ENCODE assay signal across 1 cellular context in genomic region chr10:28806951-28807759, GRCh38.
TF ChIP-seq lines count a peak whose summit lies in the region.

No MANE protein-coding gene starts in this region.

TF ChIP-seq in K562, 482 proteins besides CTCF, POLR2A, EP300 and RAD21 (continued from another document):
- no peak; the same call in 1 of the 2 replicates for TF ChIP-seq ZNF592 (IDR thresholded peaks at IDR 0.05)
- TF ChIP-seq MXD1 (CRISPR knock-in tag; IDR thresholded peaks at IDR 0.05; ENCODE audit: borderline replicate concordance, poor library complexity, severe bottlenecking), result no peak
- peak; percentile 90 for TF ChIP-seq HMBOX1 (IDR thresholded peaks at IDR 0.05)
- no peak for TF ChIP-seq HDAC8 (tag; IDR thresholded peaks at IDR 0.05)
- TF ChIP-seq TEAD1 (CRISPR knock-in tag; IDR thresholded peaks at IDR 0.05), result 0 out of 4 replicates have a peak, but pooled peaks of 1 of the 2 experiments have one; percentile 41
- no peak for TF ChIP-seq ZFP91 (CRISPR knock-in tag; IDR thresholded peaks at IDR 0.05)
- TF ChIP-seq PRDM10 (IDR thresholded peaks at IDR 0.05; ENCODE audit: partially characterized antibody), result no peak
- no peak for TF ChIP-seq SIN3A (IDR thresholded peaks at IDR 0.05; ENCODE audit: borderline replicate concordance in 2 of 2, control insufficient read depth in 1 of 2, low read depth in 2 of 2, low read length in 2 of 2)
- TF ChIP-seq NEUROD1 (IDR thresholded peaks at IDR 0.05; ENCODE audit: borderline replicate concordance, low read depth, low read length, partially characterized antibody), result peak; percentile 16
- TF ChIP-seq TBL1XR1 (IDR thresholded peaks at IDR 0.05; ENCODE audit: low read length in 2 of 2), result peak in 1 of 2 experiments; percentile 97; a peak in 2 of 4 replicates
- TF ChIP-seq ZNF253 (CRISPR knock-in tag; conservative IDR thresholded peaks at IDR 0.05), result no peak
- TF ChIP-seq NR2C2 (CRISPR knock-in tag; IDR thresholded peaks at IDR 0.05), result no peak
- TF ChIP-seq NR2C2 (tag; IDR thresholded peaks at IDR 0.05), result no peak
- TF ChIP-seq MTA2 (IDR thresholded peaks at IDR 0.05; ENCODE audit: low read depth), result peak; percentile 59
- no peak for TF ChIP-seq BMI1 (IDR thresholded peaks at IDR 0.05; ENCODE audit: low read length)
- no peak for TF ChIP-seq ZNF717 (CRISPR knock-in tag; IDR thresholded peaks at IDR 0.05)
- peak; percentile 75 for TF ChIP-seq TCF3 (CRISPR knock-in tag; IDR thresholded peaks at IDR 0.05)
- TF ChIP-seq HEY1 (CRISPR knock-in tag; IDR thresholded peaks at IDR 0.05; ENCODE audit: borderline replicate concordance), result no peak
- TF ChIP-seq ZNF311 (CRISPR knock-in tag; IDR thresholded peaks at IDR 0.05), result no peak
- no peak for TF ChIP-seq BRCA1 (IDR thresholded peaks at IDR 0.05)
- TF ChIP-seq BRCA1 (CRISPR knock-in tag; IDR thresholded peaks at IDR 0.05), result no peak
- no peak for TF ChIP-seq TFAM (CRISPR knock-in tag; conservative IDR thresholded peaks at IDR 0.05)
- no peak for TF ChIP-seq E4F1 (CRISPR knock-in tag; IDR thresholded peaks at IDR 0.05; ENCODE audit: borderline replicate concordance)
- TF ChIP-seq RFX1 (IDR thresholded peaks at IDR 0.05), result peak; percentile 9; the same call in 1 of the 2 replicates
- TF ChIP-seq ESRRB (CRISPR knock-in tag; IDR thresholded peaks at IDR 0.05; ENCODE audit: borderline replicate concordance), result no peak
- no peak for TF ChIP-seq PREB (CRISPR knock-in tag; IDR thresholded peaks at IDR 0.05)
- peak; percentile 98 for TF ChIP-seq MEF2D (tag; conservative IDR thresholded peaks at IDR 0.05; ENCODE audit: low read depth)
- TF ChIP-seq BCOR (IDR thresholded peaks at IDR 0.05), result peak; percentile 40; the same call in 1 of the 2 replicates
- peak in 1 of 2 experiments; percentile 65; a peak in 2 of 4 replicates for TF ChIP-seq MLLT1 (IDR thresholded peaks at IDR 0.05)
- TF ChIP-seq HDAC3 (IDR thresholded peaks at IDR 0.05; ENCODE audit: borderline replicate concordance, partially characterized antibody), result peak; percentile 84
- TF ChIP-seq DIDO1 (tag; IDR thresholded peaks at IDR 0.05; ENCODE audit: low read depth), result no peak
- TF ChIP-seq GABPB1 (CRISPR knock-in tag; IDR thresholded peaks at IDR 0.05), result 0 out of 2 replicates have a peak, but pooled peaks have one; percentile 31
- no peak; the same call in 1 of the 2 replicates for TF ChIP-seq CREB3L1 (IDR thresholded peaks at IDR 0.05; ENCODE audit: borderline replicate concordance, low read depth)
- TF ChIP-seq ZNF24 (IDR thresholded peaks at IDR 0.05), result 0 out of 2 replicates have a peak, but pooled peaks have one; percentile 18
- 0 out of 2 replicates have a peak, but pooled peaks have one; percentile 43 for TF ChIP-seq MITF (IDR thresholded peaks at IDR 0.05)
- TF ChIP-seq DACH1 (IDR thresholded peaks at IDR 0.05; ENCODE audit: partially characterized antibody), result peak; percentile 51
